Comparison of ENCODE assay signal across 14 cellular contexts in genomic region chr6:140538926-140539325, GRCh38.
A peak's percentile ranks its signal among the peaks of the same experiment; 100 is the strongest.
DNase-seq lines count a peak whose midpoint lies in the region; ATAC-seq and TF ChIP-seq lines count a peak whose summit lies in the region.
"Had no signal": no experiment of that assay in that cellular context is flagged by ENCODE, and none has a peak within 500 bp of the region (broad histone marks: within the 10 kb centered on the region; RNA-seq: fewer than 3 reads in every experiment).

No MANE protein-coding gene starts in this region.

- H3K9me3 ChIP-seq in PC-3 (ENCODE audit: low read length): no peaks in the 10 kb centered on the region
- H3K9me3 ChIP-seq: colonic mucosa, transverse colon had no signal

- peaks cover 23% of the 10 kb centered on the region for H3K4me1 ChIP-seq in PC-3 (ENCODE audit: insufficient read depth, low read length)
- H3K4me1 ChIP-seq: colonic mucosa had no signal

- H2AFZ ChIP-seq in PC-3 (ENCODE audit: low read length): no peak overlapping the region

- no peak overlapping the region for H3K27ac Mint-ChIP-seq in activated naive CD4-positive, alpha-beta T cell treated with anti-CD3 and anti-CD28 coated beads, Interleukin-2, amount 50 U/mL, for 72 hours
- H3K27ac Mint-ChIP-seq: activated T-helper 1 cell treated with anti-CD3 and anti-CD28 coated beads, Interleukin-12 subunit alpha, Interleukin-12 subunit beta, Interleukin-2, Interleukin-4 antibody, amounts not matched to agents 30 ng/mL and 10 ng/mL and 1 ng/mL, durations not matched to agents 14 hours and 24 hours and 36 hours had no signal

- H3K9me2 ChIP-seq in PC-3 (replicated peaks; ENCODE audit: low read length): no peaks in the 10 kb centered on the region

- TF ChIP-seq CTCF in PC-3 (conservative IDR thresholded peaks at IDR 0.05; ENCODE audit: low read depth, low read length) (0 out of 2 replicates have a peak, but pooled peaks have one; percentile 29), epithelial cell of esophagus (IDR thresholded peaks at IDR 0.05; ENCODE audit: insufficient read depth, low read depth, low read length, missing control alignments) (no peak)

- CTCF ChIA-PET in PC-3 (lab: Charles Lee): no interaction called here

- H3K36me3 Mint-ChIP-seq in activated naive CD4-positive, alpha-beta T cell treated with anti-CD3 and anti-CD28 coated beads, Interleukin-2, amount 50 U/mL, for 72 hours: no peaks in the 10 kb centered on the region

- H3K27me3 ChIP-seq in PC-3 (ENCODE audit: low read length): no peaks in the 10 kb centered on the region
- H3K27me3 ChIP-seq: colonic mucosa, transverse colon had no signal

- H3K79me2 ChIP-seq in PC-3 (ENCODE audit: low read length): no peaks in the 10 kb centered on the region

- H3K4me3 ChIP-seq in PC-3 (ENCODE audit: low read length): no peak overlapping the region
- no peak overlapping the region for H3K4me3 ChIP-seq in epithelial cell of esophagus (ENCODE audit: low read length)
- H3K4me3 ChIP-seq: colonic mucosa, transverse colon had no signal

- H3K27ac ChIP-seq in PC-3 (ENCODE audit: low read length): no peak overlapping the region
- H3K27ac ChIP-seq: colonic mucosa had no signal

- POLR2A ChIA-PET in PC-3 (lab: Charles Lee; ENCODE audit: unreplicated experiment): no interaction called here

- H3K9ac ChIP-seq in PC-3 (ENCODE audit: low read length): no peak overlapping the region

- no peaks in the 10 kb centered on the region for H4K20me1 ChIP-seq in PC-3 (ENCODE audit: low read length)

- H3K4me2 ChIP-seq in PC-3 (ENCODE audit: low read length): peak overlapping the region; percentile 77; the same call in 1 of the 2 replicates

- ATAC-seq in PC-3: no peak
- ATAC-seq in HG02970 (IDR thresholded peaks at IDR 0.05; ENCODE audit: low FRiP score, unreplicated experiment): no peak
- ATAC-seq in activated naive CD4-positive, alpha-beta T cell treated with anti-CD3 and anti-CD28 coated beads, Interleukin-2, amount 50 U/mL, for 72 hours: no peak
- ATAC-seq: activated CD4-positive, CD25-positive, alpha-beta regulatory T cell treated with anti-CD3 and anti-CD28 coated beads, Interleukin-2, amount 50 U/mL, for 24 hours had no signal

- no peaks in the 10 kb centered on the region for H3F3A ChIP-seq in PC-3 (ENCODE audit: low read length, unreplicated experiment)

- H3K9me3 Mint-ChIP-seq in activated naive CD4-positive, alpha-beta T cell treated with anti-CD3 and anti-CD28 coated beads, Interleukin-2, amount 50 U/mL, for 72 hours: peaks cover 0 to 9% of the 10 kb centered on the region in 2 donors

- H3K36me3 ChIP-seq in PC-3 (ENCODE audit: low read depth, low read length): no peaks in the 10 kb centered on the region
- H3K36me3 ChIP-seq: colonic mucosa, transverse colon had no signal

- DNase-seq in Daoy (ENCODE audit: low read depth): peak; percentile 13
- DNase-seq in PC-3: peak; percentile 56
- DNase-seq in epithelial cell of esophagus (ENCODE audit: low read depth): peak; percentile 33
- peak; percentile 8 for DNase-seq in pons (ENCODE audit: low spot score)
- DNase-seq in amniotic stem cell (lab: John Stamatoyannopoulos, UW): no peak
- no peak for DNase-seq in activated CD8-positive, alpha-beta memory T cell treated with anti-CD3 and anti-CD28 coated beads for 24 hours
- no peak for DNase-seq in activated naive CD4-positive, alpha-beta T cell treated with anti-CD3 and anti-CD28 coated beads, Interleukin-2, amount 50 U/mL, for 72 hours (ENCODE audit: low spot score in 2 of 2)
- DNase-seq: colonic mucosa, MM.1S, NCI-H526, transverse colon had no signal

- intact Hi-C loops in PC-3 (cut with micrococcal nuclease): loop anchor here (5.0 to 10.0 kb wide), 2 partner anchors 1026 to 1167 kb away; partner anchors contain the start of gene CITED2

- no TSS peak for BruUV-seq in PC-3 (replicated peaks; lab: Mats Ljungman, UMichigan)

Comparison
In these comparisons a context has a peak if more than half of its experiments do, and no peak if none do; other contexts are left out.
1. DNase-seq: peak in Daoy (single experiment), PC-3 (single experiment), epithelial cell of esophagus (single experiment) and pons (single experiment); none in amniotic stem cell (single experiment), activated CD8-positive, alpha-beta memory T cell treated with anti-CD3 and anti-CD28 coated beads for 24 hours (single experiment) and activated naive CD4-positive, alpha-beta T cell treated with anti-CD3 and anti-CD28 coated beads, Interleukin-2, amount 50 U/mL, for 72 hours (0 of 2).